1 cellular context compared by ENCODE assay signal in genomic region chr6:9540534-9541126, GRCh38.
A peak's percentile ranks its signal among the peaks of the same experiment; 100 is the strongest.
TF ChIP-seq lines count a peak whose summit lies in the region.

No MANE protein-coding gene starts in this region.

TF ChIP-seq in K562, 482 proteins besides CTCF, POLR2A, EP300 and RAD21 (continued from another document):
- TF ChIP-seq DEAF1 (CRISPR knock-in tag; IDR thresholded peaks at IDR 0.05) (peak; percentile 27; the same call in 1 of the 2 replicates), ZNF384 (IDR thresholded peaks at IDR 0.05; ENCODE audit: low read depth, low read length) (0 out of 2 replicates have a peak, but pooled peaks have one; percentile 37), ZMIZ1 (IDR thresholded peaks at IDR 0.05; ENCODE audit: low read depth in 2 of 2, low read length in 2 of 2) (no peak), TEAD1 (CRISPR knock-in tag; IDR thresholded peaks at IDR 0.05) (no peak), MAFF (IDR thresholded peaks at IDR 0.05; ENCODE audit: low read length) (no peak), ZNF263 (CRISPR knock-in tag; IDR thresholded peaks at IDR 0.05; ENCODE audit: borderline replicate concordance) (no peak)
